In genomic region chr3:34174740-34175139, GRCh38 we compare ENCODE assay signal across 36 cellular contexts.
DNase-seq lines count a peak whose midpoint lies in the region; ATAC-seq, FAIRE-seq and TF ChIP-seq lines count a peak whose summit lies in the region.
"Had no signal": no experiment of that assay in that cellular context is flagged by ENCODE, and none has a peak within 500 bp of the region (broad histone marks: within the 10 kb centered on the region; RNA-seq: fewer than 3 reads in every experiment).

No MANE protein-coding gene starts in this region.

- peaks cover 4% of the 10 kb centered on the region; the same call in 1 of the 3 replicates for H3K36me3 Mint-ChIP-seq in GM23338 (ENCODE audit: low read depth)
- H3K36me3 Mint-ChIP-seq: natural killer cell had no signal

- in situ Hi-C loops in transverse colon (cut with MboI; ENCODE audit: low pct_ligation_motif_present in 1 of 4, low pct_unique_long_range_greater_than_20kb in 1 of 4, low sequenced_read_pairs in 3 of 4) = no loop called here

- no peaks in the 10 kb centered on the region for H3K23me2 ChIP-seq in H1 (ENCODE audit: low read depth, low read length)

- no peak overlapping the region for H3K4ac ChIP-seq in H1 (replicated peaks; ENCODE audit: insufficient read length, low read depth, low read length)

- H3K27me3 ChIP-seq in GM23338 (ENCODE audit: insufficient read depth) (no peaks in the 10 kb centered on the region), H1 (replicated peaks in 1 of 4; ENCODE audit: control insufficient read depth in 3 of 4, extremely low read depth in 1 of 4, insufficient read depth in 3 of 4, low read length in 3 of 4) (peaks cover 0 to 1% (median 0%) of the 10 kb centered on the region in 4 experiments; a peak in 1 of 7 replicates), transverse colon (no peaks in the 10 kb centered on the region)
- H3K27me3 ChIP-seq: ascending aorta, cardiac muscle cell, colonic mucosa, gastroesophageal sphincter, MG63, uterus had no signal

- no peaks in the 10 kb centered on the region for H3K27me3 Mint-ChIP-seq in GM23338 (ENCODE audit: insufficient read depth, low read depth, poor library complexity)
- H3K27me3 Mint-ChIP-seq: stimulated activated naive CD8-positive, alpha-beta T cell treated with anti-CD3 and anti-CD28 coated beads, Interleukin-15, amount 100 ng/mL, for 72 hours had no signal

- no peak overlapping the region for H3K14ac ChIP-seq in H1 (ENCODE audit: insufficient read length)

- no peak overlapping the region for H3K9ac ChIP-seq in H1 (replicated peaks in 1 of 4; ENCODE audit: extremely low read depth in 1 of 4, low read depth in 3 of 4, low read length in 3 of 4)

- H3K4me1 ChIP-seq in GM23338 (ENCODE audit: insufficient read depth) (peaks cover 18% of the 10 kb centered on the region), H1 (replicated peaks in 1 of 4; ENCODE audit: control insufficient read depth in 3 of 4, insufficient read depth in 4 of 4, low read length in 3 of 4) (peaks cover 0 to 6% (median 1%) of the 10 kb centered on the region in 4 experiments; a peak in 3 of 7 replicates), transverse colon (no peaks in the 10 kb centered on the region)
- H3K4me1 ChIP-seq: ascending aorta, colonic mucosa, gastroesophageal sphincter, psoas muscle, uterus had no signal

- H2AFZ ChIP-seq in GM23338 = 0 out of 2 replicates have a peak overlapping the region, but pooled peaks have one; percentile 57
- no peak overlapping the region for H2AFZ ChIP-seq in H1 (ENCODE audit: low read length)

- intact Hi-C loops in transverse colon (cut with DNase I; ENCODE audit: low total_unique reads) = no loop called here

- H2AK5ac ChIP-seq in H1 (ENCODE audit: low read depth, low read length) = no peak overlapping the region

- H2BK5ac ChIP-seq in H1 (ENCODE audit: low read depth, low read length) = peak overlapping the region; percentile 28; the same call in 1 of the 2 replicates

- H3K36me3 ChIP-seq in GM23338 (ENCODE audit: insufficient read depth) = 0 out of 2 replicates have a peak, but pooled peaks cover 4% of the 10 kb centered on the region
- no peaks in the 10 kb centered on the region for H3K36me3 ChIP-seq in H1 (ENCODE audit: control insufficient read depth in 2 of 4, insufficient read depth in 4 of 4, low read length in 3 of 4)
- H3K36me3 ChIP-seq in transverse colon = no peaks in the 10 kb centered on the region
- H3K36me3 ChIP-seq: ascending aorta, cardiac muscle cell, colonic mucosa, gastroesophageal sphincter, MG63, uterus, WERI-Rb-1 had no signal

- no peak overlapping the region for H4K8ac ChIP-seq in H1 (ENCODE audit: extremely low read depth, insufficient read depth, low read length)

- no peaks in the 10 kb centered on the region for H3F3A ChIP-seq in GM23338 (replicated peaks; ENCODE audit: low read depth)

- no peak overlapping the region for H2BK12ac ChIP-seq in H1 (ENCODE audit: low read depth, low read length)

- H3K79me1 ChIP-seq in H1 (ENCODE audit: low read depth, low read length) = no peaks in the 10 kb centered on the region

- peak overlapping the region; percentile 70 for H3K27ac Mint-ChIP-seq in GM23338
- H3K27ac Mint-ChIP-seq: activated T-cell treated with anti-CD3 and anti-CD28 coated beads, Interleukin-2, amount 50 U/mL, for 24 hours; natural killer cell; stimulated activated naive CD8-positive, alpha-beta T cell treated with anti-CD3 and anti-CD28 coated beads, Interleukin-15, amount 100 ng/mL, for 72 hours had no signal

- no peak overlapping the region for H3K18ac ChIP-seq in H1 (ENCODE audit: extremely low read depth, low read length)

- no peak overlapping the region for H2BK20ac ChIP-seq in H1 (ENCODE audit: low read length)

- H3K4me1 Mint-ChIP-seq in GM23338 = peaks cover 15% of the 10 kb centered on the region
- H3K4me1 Mint-ChIP-seq: CD8-positive, alpha-beta memory T cell; natural killer cell; stimulated activated naive CD8-positive, alpha-beta T cell treated with anti-CD3 and anti-CD28 coated beads, Interleukin-15, amount 100 ng/mL, for 72 hours had no signal

- peak overlapping the region; percentile 11; the same call in 1 of the 2 replicates for H2BK15ac ChIP-seq in H1 (ENCODE audit: low read length)

- TF ChIP-seq CTCF in GM23338 (conservative IDR thresholded peaks at IDR 0.05; ENCODE audit: low read depth in 2 of 2) (no peak), H1 (IDR thresholded peaks at IDR 0.05; ENCODE audit: control extremely low read depth in 1 of 3, insufficient read depth in 1 of 3, low read depth in 1 of 3, low read length in 3 of 3) (no peak), transverse colon (IDR thresholded peaks at IDR 0.05) (no peak)

- no peak overlapping the region for H3K4me3 ChIP-seq in GM23338
- H3K4me3 ChIP-seq in H1 (ENCODE audit: extremely low read depth in 1 of 4, insufficient read depth in 2 of 4, low read depth in 3 of 4, low read length in 4 of 4) = no peak overlapping the region
- H3K4me3 ChIP-seq in transverse colon = no peak overlapping the region
- H3K4me3 ChIP-seq: ascending aorta, cardiac muscle cell, colonic mucosa, gastroesophageal sphincter, K562, MG63, mucosa of descending colon, psoas muscle, uterus had no signal

- H3K27ac ChIP-seq in GM23338 (ENCODE audit: low read depth) = no peak overlapping the region
- no peak overlapping the region for H3K27ac ChIP-seq in H1 (ENCODE audit: low read depth, low read length)
- H3K27ac ChIP-seq in transverse colon = no peak overlapping the region
- H3K27ac ChIP-seq: ascending aorta, cardiac muscle cell, colonic mucosa, gastroesophageal sphincter, psoas muscle, uterus, WERI-Rb-1 had no signal

- no peak overlapping the region for H3K4me3 Mint-ChIP-seq in GM23338
- H3K4me3 Mint-ChIP-seq: activated T-cell treated with anti-CD3 and anti-CD28 coated beads, Interleukin-2, amount 50 U/mL, for 24 hours; CD8-positive, alpha-beta memory T cell; natural killer cell; stimulated activated naive CD8-positive, alpha-beta T cell treated with anti-CD3 and anti-CD28 coated beads, Interleukin-15, amount 100 ng/mL, for 72 hours had no signal

- POLR2A ChIA-PET in H1 (lab: Charles Lee; ENCODE audit: partially characterized antibody) = no interaction called here

- CTCF ChIA-PET in H1 (lab: Charles Lee; ENCODE audit: partially characterized antibody) = no interaction called here

- ATAC-seq in GM23338 (no peak), SK-N-SH treated with all-trans-retinoic acid at 6 μM for 48 hours (no peak)
- ATAC-seq: gastroesophageal sphincter; left cardiac atrium; mucosa of descending colon; natural killer cell; psoas muscle; sciatic nerve; stimulated activated naive CD8-positive, alpha-beta T cell treated with anti-CD3 and anti-CD28 coated beads, Interleukin-15, amount 100 ng/mL, for 72 hours had no signal

- H3K23ac ChIP-seq in H1 (ENCODE audit: insufficient read length) = no peak overlapping the region

- H3K79me2 ChIP-seq in GM23338 (replicated peaks; ENCODE audit: insufficient read depth) = no peaks in the 10 kb centered on the region
- H3K79me2 ChIP-seq in H1 (ENCODE audit: control insufficient read depth in 1 of 2, insufficient read depth in 2 of 2, low read length in 2 of 2) = no peaks in the 10 kb centered on the region

- no peak overlapping the region for H4K5ac ChIP-seq in H1 (ENCODE audit: insufficient read length, low read depth, low read length)

- TF ChIP-seq RAD21 in H1 (IDR thresholded peaks at IDR 0.05 in 1 of 2, conservative IDR thresholded peaks at IDR 0.05 in 1 of 2; ENCODE audit: low read depth in 2 of 2, low read length in 2 of 2) = no peak

- no peak for FAIRE-seq in H1 (lab: Jason Lieb, UNC)
- FAIRE-seq: HTR-8/SVneo, K562 had no signal

- no peak overlapping the region for H4K91ac ChIP-seq in H1 (replicated peaks; ENCODE audit: insufficient read length, low read length)

- no peak overlapping the region for H3K56ac ChIP-seq in H1 (replicated peaks; ENCODE audit: insufficient read length, low read depth, low read length)

- H2BK120ac ChIP-seq in H1 (replicated peaks; ENCODE audit: low read depth, low read length) = no peak overlapping the region

- peaks cover 24% of the 10 kb centered on the region for H3K9me2 ChIP-seq in GM23338 (ENCODE audit: insufficient read depth)

- H3K9me3 ChIP-seq in H1 (ENCODE audit: insufficient read depth in 2 of 2, low read depth in 1 of 2, low read length in 1 of 2) = no peaks in the 10 kb centered on the region
- H3K9me3 ChIP-seq in transverse colon = no peaks in the 10 kb centered on the region
- H3K9me3 ChIP-seq: ascending aorta, colonic mucosa, gastroesophageal sphincter, MG63, mucosa of descending colon, psoas muscle, uterus had no signal

- TF ChIP-seq EP300 in H1 (IDR thresholded peaks at IDR 0.05; ENCODE audit: borderline replicate concordance in 1 of 2, low read depth in 2 of 2, low read length in 2 of 2) (no peak), transverse colon (IDR thresholded peaks at IDR 0.05; ENCODE audit: low read depth) (no peak)

- H4K20me1 ChIP-seq in GM23338 (replicated peaks; ENCODE audit: insufficient read depth) (no peaks in the 10 kb centered on the region), H1 (replicated peaks in 1 of 2; ENCODE audit: control insufficient read depth in 1 of 2, insufficient read depth in 2 of 2, low read length in 2 of 2) (no peaks in the 10 kb centered on the region)

- no peaks in the 10 kb centered on the region for H3K9me3 Mint-ChIP-seq in GM23338
- H3K9me3 Mint-ChIP-seq: activated T-cell treated with anti-CD3 and anti-CD28 coated beads, Interleukin-2, amount 50 U/mL, for 24 hours; natural killer cell; stimulated activated naive CD8-positive, alpha-beta T cell treated with anti-CD3 and anti-CD28 coated beads, Interleukin-15, amount 100 ng/mL, for 72 hours had no signal

- TF ChIP-seq POLR2A in H1 (IDR thresholded peaks at IDR 0.05; ENCODE audit: control extremely low read depth in 1 of 2, low read depth in 2 of 2, low read length in 2 of 2) (no peak), transverse colon (IDR thresholded peaks at IDR 0.05) (no peak)

- H3K4me2 ChIP-seq in GM23338 = no peak overlapping the region
- no peak overlapping the region for H3K4me2 ChIP-seq in H1 (ENCODE audit: insufficient read depth in 1 of 2, low read depth in 2 of 2, low read length in 2 of 2)

- DNase-seq in COLO668 (lab: John Stamatoyannopoulos, UW; ENCODE audit: unreplicated experiment) (peak; percentile 68), GM23338 (ENCODE audit: low spot score) (no peak), NCI-H2081 treated with DMSO at 0.1 percent for 48 hours (lab: John Stamatoyannopoulos, UW) (peak; percentile 77), H1 (ENCODE audit: low read depth in 1 of 2, low spot score in 2 of 2) (no peak), transverse colon (no peak), Ammon's horn (ENCODE audit: low spot score) (no peak)
- DNase-seq: activated CD4-positive, alpha-beta T cell treated with anti-CD3 and anti-CD28 coated beads for 48 hours; activated gamma-delta T cell treated with Interleukin-2 at 50 U/mL for 16 hours; activated T-cell treated with anti-CD3 and anti-CD28 coated beads, Interleukin-2, amount 50 U/mL, for 24 hours; CD8-positive, alpha-beta memory T cell; colonic mucosa; effector CD4-positive, alpha-beta T cell; hypothalamus; left cardiac atrium; MG63; mucosa of descending colon; natural killer cell; NCI-H1105 treated with DMSO at 0.1 percent for 48 hours; NCI-H2107; NCI-H526 treated with DMSO at 0.1 percent for 48 hours; occipital lobe; psoas muscle; SIG-M5; stimulated activated CD4-positive, alpha-beta T cell treated with anti-CD3 and anti-CD28 coated beads, Interleukin-12 subunit alpha, Interleukin-12 subunit beta, amount 100 ng/mL, for 4 hours; stimulated activated CD4-positive, alpha-beta T cell treated with anti-CD3 and anti-CD28 coated beads, Interleukin-2, amount 100 ng/mL, for 48 hours; stimulated activated naive CD8-positive, alpha-beta T cell treated with anti-CD3 and anti-CD28 coated beads, Interleukin-15, amount 100 ng/mL, for 72 hours; T-helper 9 cell; uterus had no signal

Comparison
In these comparisons a context has a peak if more than half of its experiments do, and no peak if none do; other contexts are left out.
1. DNase-seq: peak in COLO668 (single experiment) and NCI-H2081 treated with DMSO at 0.1 percent for 48 hours (single experiment); none in GM23338 (single experiment), H1 (0 of 2), transverse colon (single experiment) and Ammon's horn (single experiment).